8 cellular contexts compared by ENCODE assay signal in genomic region chr11:61361237-61361636, GRCh38. TPM values are rescaled to one million over a fixed set of nuclear protein-coding genes. Genes with fewer than 3 reads are reported as not detected.
DNase-seq lines count a peak whose midpoint lies in the region; ATAC-seq and TF ChIP-seq lines count a peak whose summit lies in the region.

No MANE protein-coding gene starts in this region.

- peak overlapping the region; percentile 36 for H2AFZ ChIP-seq in mesenchymal stem cell (ENCODE audit: low read depth, low read length)

- H3K4ac ChIP-seq in mesenchymal stem cell (ENCODE audit: low read depth in 1 of 2, low read length in 2 of 2) = peak overlapping the region in 1 of 2 experiments; percentile 60

- H3K36me3 ChIP-seq in heart left ventricle (peaks cover 0 to 30% (median 24%) of the 10 kb centered on the region in 9 donors), body of pancreas (replicated peaks in 1 of 2; ENCODE audit: insufficient read depth in 1 of 2, low read depth in 2 of 2) (peaks cover 0 to 6% of the 10 kb centered on the region in 2 donors), mesenchymal stem cell (ENCODE audit: control insufficient read depth in 1 of 2, insufficient read depth in 2 of 2, low read depth in 1 of 2, low read length in 2 of 2) (peaks cover 13 to 46% of the 10 kb centered on the region in 2 experiments), uterus (no peaks in the 10 kb centered on the region)

- no peak overlapping the region for H3K18ac ChIP-seq in mesenchymal stem cell (ENCODE audit: low read depth in 1 of 2, low read length in 2 of 2)

- ATAC-seq in heart left ventricle (peak in 1 of 4 donors; percentile 0), Right ventricle myocardium inferior (no peak), body of pancreas (no peak), GM18909 (IDR thresholded peaks at IDR 0.05; ENCODE audit: poor library complexity, unreplicated experiment) (no peak)

- H2BK15ac ChIP-seq in mesenchymal stem cell (ENCODE audit: low read depth, poor library complexity, severe bottlenecking) = no peak overlapping the region

- no peak for TF ChIP-seq CTCF in heart left ventricle (IDR thresholded peaks at IDR 0.05)
- TF ChIP-seq CTCF in body of pancreas (IDR thresholded peaks at IDR 0.05) = no peak
- TF ChIP-seq CTCF in uterus (IDR thresholded peaks at IDR 0.05) = no peak

- DNase-seq in heart left ventricle (no peak), Right ventricle myocardium inferior (ENCODE audit: missing footprints) (no peak), body of pancreas (no peak), mesenchymal stem cell (no peak), uterus (no peak), NCI-H128 (lab: John Stamatoyannopoulos, UW; ENCODE audit: unreplicated experiment) (no peak), NCI-H345 (lab: John Stamatoyannopoulos, UW) (no peak)

- H3K27me3 ChIP-seq in heart left ventricle = no peaks in the 10 kb centered on the region
- H3K27me3 ChIP-seq in body of pancreas = no peaks in the 10 kb centered on the region
- no peaks in the 10 kb centered on the region for H3K27me3 ChIP-seq in mesenchymal stem cell (ENCODE audit: control insufficient read depth in 1 of 2, insufficient read depth in 1 of 2, low read length in 2 of 2)
- no peaks in the 10 kb centered on the region for H3K27me3 ChIP-seq in uterus

- no peaks in the 10 kb centered on the region for H3K9me3 ChIP-seq in heart left ventricle
- no peaks in the 10 kb centered on the region for H3K9me3 ChIP-seq in body of pancreas
- no peaks in the 10 kb centered on the region for H3K9me3 ChIP-seq in mesenchymal stem cell (ENCODE audit: control insufficient read depth, low read length)
- no peaks in the 10 kb centered on the region for H3K9me3 ChIP-seq in uterus

- peaks cover 34% of the 10 kb centered on the region for H3K79me1 ChIP-seq in mesenchymal stem cell (replicated peaks; ENCODE audit: low read length, poor library complexity, severe bottlenecking)

- H3K14ac ChIP-seq in mesenchymal stem cell (ENCODE audit: low read length in 2 of 2) = no peak overlapping the region

- no peak for TF ChIP-seq POLR2A in heart left ventricle (IDR thresholded peaks at IDR 0.05)
- no peak for TF ChIP-seq POLR2A in body of pancreas (IDR thresholded peaks at IDR 0.05)
- no peak for TF ChIP-seq POLR2A in uterus (IDR thresholded peaks at IDR 0.05)

- H3K23ac ChIP-seq in mesenchymal stem cell (ENCODE audit: low read length in 2 of 2) = no peak overlapping the region

- H3K9ac ChIP-seq in mesenchymal stem cell (ENCODE audit: low read length) = peak overlapping the region; percentile 97

- no peak overlapping the region for H4K8ac ChIP-seq in mesenchymal stem cell (ENCODE audit: low read length)

- H2BK5ac ChIP-seq in mesenchymal stem cell (ENCODE audit: low read depth, low read length, poor library complexity, severe bottlenecking) = no peak overlapping the region

- H4K91ac ChIP-seq in mesenchymal stem cell (ENCODE audit: low read length) = no peak overlapping the region

- H2BK120ac ChIP-seq in mesenchymal stem cell (ENCODE audit: low read depth, low read length) = no peak overlapping the region

- intact Hi-C loops in heart left ventricle (cut with DNase I) (loop anchor here in 2 of 10 donors (1.0 kb wide), 1 partner anchor 28 kb away; the partner anchor contains the start of genes DDB1 (in 2 of the 2) and TKFC (in 2 of the 2)), Right ventricle myocardium inferior (cut with DNase I) (no loop called here), body of pancreas (cut with DNase I) (no loop called here), uterus (cut with DNase I; ENCODE audit: low total_unique reads) (no loop called here)

- 4 to 5% (median 4%) methylated on average over 13 to 14 of the region's 14 CpGs for WGBS in heart left ventricle, 4 donors
- 2 to 3% methylated on average over 14 of the region's 14 CpGs for WGBS in body of pancreas, 2 donors
- WGBS in mesenchymal stem cell = 6% methylated on average over 14 of the region's 14 CpGs

- H2BK12ac ChIP-seq in mesenchymal stem cell (ENCODE audit: low read length in 2 of 2) = no peak overlapping the region

- H3K4me1 ChIP-seq in heart left ventricle = peaks cover 0 to 60% (median 28%) of the 10 kb centered on the region in 12 donors
- peaks cover 21% of the 10 kb centered on the region for H3K4me1 ChIP-seq in body of pancreas
- no peaks in the 10 kb centered on the region for H3K4me1 ChIP-seq in mesenchymal stem cell (ENCODE audit: control insufficient read depth, insufficient read depth, low read depth, low read length)
- H3K4me1 ChIP-seq in uterus = no peaks in the 10 kb centered on the region

- peak overlapping the region; percentile 95 to 100 (median 99) for H3K27ac ChIP-seq in heart left ventricle
- peak overlapping the region; percentile 98 to 99 (median 98) for H3K27ac ChIP-seq in body of pancreas
- H3K27ac ChIP-seq in mesenchymal stem cell (ENCODE audit: low read length, poor library complexity, severe bottlenecking) = peak overlapping the region; percentile 99
- H3K27ac ChIP-seq in uterus = peak overlapping the region; percentile 93 to 97

- peak overlapping the region; percentile 85 for H3K4me2 ChIP-seq in mesenchymal stem cell (ENCODE audit: low read length, poor library complexity, severe bottlenecking)

- H3K4me3 ChIP-seq in heart left ventricle = peak overlapping the region; percentile 46 to 86 (median 73)
- peak overlapping the region; percentile 48 to 52 for H3K4me3 ChIP-seq in body of pancreas
- peak overlapping the region; percentile 78 to 93 for H3K4me3 ChIP-seq in mesenchymal stem cell (ENCODE audit: insufficient read depth in 1 of 2, low read depth in 1 of 2, low read length in 2 of 2)
- peak overlapping the region; percentile 62 to 81 for H3K4me3 ChIP-seq in uterus

- no peak overlapping the region for H2AK5ac ChIP-seq in mesenchymal stem cell (ENCODE audit: low read length, severe bottlenecking)

RNA-seq across cellular contexts. Expression of gene CYB561A3, which starts 0.4 kb away (rescaled TPM):
- 10 to 100 TPM in 6 of 9 donors, 1 to 10 TPM in 3; 6.7 to 23.9 (median 11.9) TPM for total RNA-seq in heart left ventricle
- 10 to 100 TPM in 1 of 2 donors, 1 to 10 TPM in 1; 7.6 to 12.3 TPM for polyA plus RNA-seq in heart left ventricle
- 14.6 TPM for total RNA-seq in Right ventricle myocardium inferior
- total RNA-seq in body of pancreas = 10 to 100 TPM; 26.5 to 31.3 TPM
- polyA plus RNA-seq in mesenchymal stem cell (2013, experiment 1 of 2) = 33.2 TPM
- polyA plus RNA-seq in mesenchymal stem cell (2013, experiment 2 of 2) = 32.4 TPM
- total RNA-seq in uterus = 10 to 100 TPM; 11.3 to 43.6 (median 21.2) TPM

RNA-seq across cellular contexts. Expression of gene TMEM138, which starts 0.9 kb away (rescaled TPM):
- total RNA-seq in heart left ventricle (10 to 100 TPM; 15.7 to 27.0 (median 19.0) TPM), Right ventricle myocardium inferior (18.0 TPM), body of pancreas (10 to 100 TPM; 15.8 to 35.3 TPM), uterus (10 to 100 TPM; 12.0 to 81.5 (median 20.9) TPM)
- polyA plus RNA-seq in heart left ventricle = 10 to 100 TPM; 19.5 to 29.3 TPM
- 68.7 TPM for polyA plus RNA-seq in mesenchymal stem cell (2013, experiment 1 of 2)
- 67.7 TPM for polyA plus RNA-seq in mesenchymal stem cell (2013, experiment 2 of 2)

RNA-seq across cellular contexts. Expression of gene TKFC, which starts 28.2 kb away (rescaled TPM):
- total RNA-seq in heart left ventricle (10 to 100 TPM in 8 of 9 donors, 1 to 10 TPM in 1; 10.0 to 31.2 (median 16.8) TPM), Right ventricle myocardium inferior (12.3 TPM), body of pancreas (10 to 100 TPM; 27.5 to 38.6 TPM), uterus (10 to 100 TPM in 2 of 4 donors, 1 to 10 TPM in 2; 3.6 to 28.5 (median 11.9) TPM)
- 10 to 100 TPM; 10.7 to 16.2 TPM for polyA plus RNA-seq in heart left ventricle
- 9.3 TPM for polyA plus RNA-seq in mesenchymal stem cell (2013, experiment 1 of 2)
- polyA plus RNA-seq in mesenchymal stem cell (2013, experiment 2 of 2) = 9.6 TPM

RNA-seq across cellular contexts. Expression of gene DDB1, which starts 28.3 kb away (rescaled TPM):
- total RNA-seq in heart left ventricle = 100 to 1,000 TPM; 121 to 156 (median 130) TPM
- polyA plus RNA-seq in heart left ventricle = 100 to 1,000 TPM in 1 of 2 donors, 10 to 100 TPM in 1; 78.8 to 158 TPM
- total RNA-seq in Right ventricle myocardium inferior = 113 TPM
- total RNA-seq in body of pancreas = 10 to 100 TPM; 70.6 to 91.0 TPM
- 93.9 TPM for polyA plus RNA-seq in mesenchymal stem cell (2013, experiment 1 of 2)
- 91.2 TPM for polyA plus RNA-seq in mesenchymal stem cell (2013, experiment 2 of 2)
- total RNA-seq in uterus = 100 to 1,000 TPM in 3 of 4 donors, 10 to 100 TPM in 1; 87.9 to 231 (median 155) TPM

RNA-seq across cellular contexts. Expression of gene TMEM216, which starts 31.1 kb away (rescaled TPM):
- 1 to 10 TPM; 2.8 to 9.3 (median 4.8) TPM for total RNA-seq in heart left ventricle
- 1 to 10 TPM; 4.5 to 7.1 TPM for polyA plus RNA-seq in heart left ventricle
- total RNA-seq in Right ventricle myocardium inferior = 4.6 TPM
- 10 to 100 TPM in 1 of 2 donors, 1 to 10 TPM in 1; 8.3 to 16.8 TPM for total RNA-seq in body of pancreas
- 13.1 TPM for polyA plus RNA-seq in mesenchymal stem cell (2013, experiment 1 of 2)
- 13.1 TPM for polyA plus RNA-seq in mesenchymal stem cell (2013, experiment 2 of 2)
- 10 to 100 TPM in 3 of 4 donors, 1 to 10 TPM in 1; 2.6 to 30.8 (median 17.0) TPM for total RNA-seq in uterus
